1 cellular context compared by ENCODE assay signal in genomic region chr17:44511241-44512134, GRCh38.
TF ChIP-seq lines count a peak whose summit lies in the region.

No MANE protein-coding gene starts in this region.

TF ChIP-seq in K562, 482 proteins besides CTCF, POLR2A, EP300 and RAD21 (continued from another document):
- TF ChIP-seq MGA (IDR thresholded peaks at IDR 0.05) = peak; percentile 83
- TF ChIP-seq RBFOX2 (IDR thresholded peaks at IDR 0.05; ENCODE audit: low read depth, low read length) = peak; percentile 58; the same call in 1 of the 2 replicates
- peak; percentile 42; the same call in 1 of the 2 replicates for TF ChIP-seq BCOR (IDR thresholded peaks at IDR 0.05)
- peak; percentile 27 to 57 for TF ChIP-seq E2F6 (IDR thresholded peaks at IDR 0.05; ENCODE audit: borderline replicate concordance in 1 of 2, extremely low read depth in 1 of 2, insufficient read depth in 1 of 2, insufficient read length in 1 of 2, low read depth in 1 of 2, low read length in 1 of 2, poor library complexity in 1 of 2, severe bottlenecking in 1 of 2)
- peak; percentile 86; the same call in 1 of the 2 replicates for TF ChIP-seq HLTF (IDR thresholded peaks at IDR 0.05)
- peak; percentile 40 for TF ChIP-seq CTCFL (IDR thresholded peaks at IDR 0.05; ENCODE audit: borderline replicate concordance, insufficient read depth, low read depth, low read length, poor library complexity, severe bottlenecking)
- TF ChIP-seq TFAP4 (CRISPR knock-in tag; IDR thresholded peaks at IDR 0.05; ENCODE audit: borderline replicate concordance) = peak; percentile 17; the same call in 1 of the 2 replicates
- TF ChIP-seq ZNF12 (CRISPR knock-in tag; IDR thresholded peaks at IDR 0.05) = 0 out of 2 replicates have a peak, but pooled peaks have one; percentile 19
- 0 out of 2 replicates have a peak, but pooled peaks have one; percentile 46 for TF ChIP-seq MTA1 (IDR thresholded peaks at IDR 0.05; ENCODE audit: borderline replicate concordance)
- 0 out of 2 replicates have a peak, but pooled peaks have one; percentile 24 for TF ChIP-seq HCFC1 (IDR thresholded peaks at IDR 0.05; ENCODE audit: low read depth, low read length)
TF ChIP-seq in K562: peak in this region for 101; not testable (repeated sequence) for 381.
